Comparison of ENCODE assay signal across 15 cellular contexts in the genomic region with DNA sequence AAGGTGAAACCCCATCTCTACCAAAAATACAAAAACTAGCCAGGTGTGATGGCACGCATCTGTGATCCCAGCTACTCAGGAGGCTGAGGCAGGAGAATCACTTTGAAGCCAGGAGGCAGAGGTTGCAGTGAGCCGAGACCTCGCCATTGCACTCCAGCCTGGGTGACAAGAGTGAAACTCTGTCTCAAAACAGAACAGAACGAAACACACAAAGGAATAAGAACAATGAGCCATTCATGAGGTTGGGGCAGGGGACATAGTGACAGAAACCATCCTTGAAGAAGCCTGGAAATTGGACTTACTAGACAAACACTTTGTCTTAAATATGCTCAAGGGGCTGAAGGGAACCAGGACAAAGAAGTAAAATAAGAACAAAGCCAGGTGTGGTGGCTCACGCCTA. TPM values are rescaled to one million over a fixed set of nuclear protein-coding genes. Genes with fewer than 3 reads are reported as not detected.
A peak's percentile ranks its signal among the peaks of the same experiment; 100 is the strongest.
DNase-seq lines count a peak whose midpoint lies in the region; ATAC-seq and TF ChIP-seq lines count a peak whose summit lies in the region.
"Had no signal": no experiment of that assay in that cellular context is flagged by ENCODE, and none has a peak within 500 bp of the region (broad histone marks: within the 10 kb centered on the region; RNA-seq: fewer than 3 reads in every experiment).

No MANE protein-coding gene starts in this region.

- ATAC-seq in activated CD4-positive, alpha-beta T cell treated with anti-CD3 and anti-CD28 coated beads for 36 hours, result no peak
- no peak for ATAC-seq in GM21786 (IDR thresholded peaks at IDR 0.05; ENCODE audit: unreplicated experiment)

- H3K27me3 Mint-ChIP-seq in activated CD4-positive, alpha-beta T cell treated with anti-CD3 and anti-CD28 coated beads for 36 hours, result no peaks in the 10 kb centered on the region
- H3K27me3 Mint-ChIP-seq in endodermal cell (ENCODE audit: insufficient read depth), result no peaks in the 10 kb centered on the region

- intact Hi-C loops in activated CD4-positive, alpha-beta T cell treated with anti-CD3 and anti-CD28 coated beads for 36 hours (cut with DNase I, micrococcal nuclease), result no loop called here

- no peaks in the 10 kb centered on the region for H4K20me1 ChIP-seq in OCI-LY1 (ENCODE audit: insufficient read depth, low read length)

- peak overlapping the region; percentile 0 for H3K27ac ChIP-seq in OCI-LY1 (ENCODE audit: low read depth, low read length, poor library complexity, severe bottlenecking)
- H3K27ac ChIP-seq in endodermal cell (ENCODE audit: low read depth, low read length), result no peak overlapping the region
- H3K27ac ChIP-seq: PC-9 had no signal

- H3F3A ChIP-seq in OCI-LY1 (ENCODE audit: insufficient read depth, low read length), result no peaks in the 10 kb centered on the region

- peak overlapping the region; percentile 56 for H3K27ac Mint-ChIP-seq in activated CD4-positive, alpha-beta T cell treated with anti-CD3 and anti-CD28 coated beads for 36 hours
- H3K27ac Mint-ChIP-seq in endodermal cell, result peak overlapping the region; percentile 26

- CTCF ChIA-PET in activated CD4-positive, alpha-beta T cell treated with anti-CD3 and anti-CD28 coated beads for 36 hours (lab: Charles Lee), result interaction anchor here (1.2 kb wide), 1 partner anchor 13 kb away, joined by 4 read pairs; no protein-coding TSS in a partner anchor

- peaks cover 37% of the 10 kb centered on the region for H3K36me3 Mint-ChIP-seq in activated CD4-positive, alpha-beta T cell treated with anti-CD3 and anti-CD28 coated beads for 36 hours (ENCODE audit: low read depth)
- H3K36me3 Mint-ChIP-seq in endodermal cell (ENCODE audit: low read depth), result peaks cover 64% of the 10 kb centered on the region

- no peaks in the 10 kb centered on the region for H3K9me3 ChIP-seq in OCI-LY1 (ENCODE audit: low read length)
- no peaks in the 10 kb centered on the region for H3K9me3 ChIP-seq in endodermal cell (ENCODE audit: control insufficient read depth, low read length)
- H3K9me3 ChIP-seq: BLaER1 treated with 17β-estradiol and CSF1 and Interleukin-3, amounts not matched to agents 10 nM and 100 nM had no signal

- H3K4me1 ChIP-seq in OCI-LY1 (ENCODE audit: insufficient read depth, low read length, severe bottlenecking), result peaks cover 12% of the 10 kb centered on the region
- H3K4me1 ChIP-seq in endodermal cell (ENCODE audit: control insufficient read depth, insufficient read depth, low read length), result no peaks in the 10 kb centered on the region

- peaks cover 5% of the 10 kb centered on the region for H3K4me1 Mint-ChIP-seq in activated CD4-positive, alpha-beta T cell treated with anti-CD3 and anti-CD28 coated beads for 36 hours
- H3K4me1 Mint-ChIP-seq in endodermal cell, result no peaks in the 10 kb centered on the region

- H3K9me2 ChIP-seq in OCI-LY1 (ENCODE audit: low read depth, low read length), result no peaks in the 10 kb centered on the region

- H3K9me3 Mint-ChIP-seq in activated CD4-positive, alpha-beta T cell treated with anti-CD3 and anti-CD28 coated beads for 36 hours (ENCODE audit: low read depth), result no peaks in the 10 kb centered on the region
- H3K9me3 Mint-ChIP-seq in endodermal cell, result peaks cover 2% of the 10 kb centered on the region

- no peak for DNase-seq in activated CD4-positive, alpha-beta T cell treated with anti-CD3 and anti-CD28 coated beads for 36 hours
- DNase-seq in activated CD4-positive, alpha-beta T cell treated with anti-CD3 and anti-CD28 coated beads, Interleukin-2, amount 50 U/mL, for 48 hours, result no peak
- no peak for DNase-seq in endodermal cell
- DNase-seq in pons (ENCODE audit: low spot score), result peak; percentile 78
- no peak for DNase-seq in activated CD4-positive, CD25-positive, alpha-beta regulatory T cell treated with anti-CD3 and anti-CD28 coated beads, Interleukin-2, amount 50 U/mL, for 72 hours
- DNase-seq in D341Med (ENCODE audit: low spot score), result no peak
- DNase-seq: KG1, NCI-H1417 treated with DMSO at 0.1 percent for 48 hours, NCI-H2029, NCI-H510A, NCI-H774, PC-9 had no signal

- H3K36me3 ChIP-seq in OCI-LY1 (ENCODE audit: insufficient read depth, low read length), result peaks cover 65% of the 10 kb centered on the region
- peaks cover 61% of the 10 kb centered on the region for H3K36me3 ChIP-seq in endodermal cell (ENCODE audit: control insufficient read depth, insufficient read depth, low read length)

- no peak for TF ChIP-seq CTCF in OCI-LY1 (IDR thresholded peaks at IDR 0.05; ENCODE audit: low read length)
- no peak for TF ChIP-seq CTCF in endodermal cell (conservative IDR thresholded peaks at IDR 0.05)

- 65 to 75% methylated on average over 4 to 5 of the region's 5 CpGs for WGBS in endodermal cell (ENCODE audit: insufficient coverage in 1 of 2, insufficient read length in 1 of 2), 2 experiments

- H3K4me3 ChIP-seq in OCI-LY1 (ENCODE audit: low read depth, low read length, poor library complexity, severe bottlenecking) (no peak overlapping the region), endodermal cell (ENCODE audit: low read length) (no peak overlapping the region)
- H3K4me3 ChIP-seq: BLaER1 treated with 17β-estradiol and CSF1 and Interleukin-3, amounts not matched to agents 10 nM and 100 nM; PC-9 had no signal

- no peaks in the 10 kb centered on the region for H3K79me2 ChIP-seq in OCI-LY1 (ENCODE audit: insufficient read depth, low read length)

- H3K4me3 Mint-ChIP-seq in activated CD4-positive, alpha-beta T cell treated with anti-CD3 and anti-CD28 coated beads for 36 hours, result no peak overlapping the region
- no peak overlapping the region for H3K4me3 Mint-ChIP-seq in endodermal cell

- H3K9ac ChIP-seq in OCI-LY1 (ENCODE audit: low read length) (no peak overlapping the region), endodermal cell (ENCODE audit: extremely low read depth, low read length, poor library complexity, severe bottlenecking) (no peak overlapping the region)

- H3K27me3 ChIP-seq in OCI-LY1 (ENCODE audit: insufficient read depth, low read length), result no peaks in the 10 kb centered on the region
- H3K27me3 ChIP-seq in endodermal cell (ENCODE audit: control insufficient read depth, insufficient read depth, low read length, poor library complexity, severe bottlenecking), result no peaks in the 10 kb centered on the region
- H3K27me3 ChIP-seq: BLaER1 treated with 17β-estradiol and CSF1 and Interleukin-3, amounts not matched to agents 10 nM and 100 nM had no signal

- no peak overlapping the region for H2AFZ ChIP-seq in OCI-LY1 (ENCODE audit: low read length)
- H2AFZ ChIP-seq: PC-9 had no signal

- POLR2A ChIA-PET in activated CD4-positive, alpha-beta T cell treated with anti-CD3 and anti-CD28 coated beads for 36 hours (lab: Charles Lee), result interaction anchor here (0.5 kb wide), 1 partner anchor 209 kb away, joined by 3 read pairs; no protein-coding TSS in a partner anchor

- no peak overlapping the region for H3K4me2 ChIP-seq in OCI-LY1 (ENCODE audit: low read length)
- H3K4me2 ChIP-seq: BLaER1 treated with 17β-estradiol and CSF1 and Interleukin-3, amounts not matched to agents 10 nM and 100 nM; PC-9 had no signal

RNA-seq across cellular contexts. Expression of gene WDR45B, which starts 39.4 kb away (rescaled TPM):
- 10 to 100 TPM; 74.1 to 74.8 TPM for total RNA-seq in activated CD4-positive, alpha-beta T cell treated with anti-CD3 and anti-CD28 coated beads for 36 hours
- total RNA-seq in endodermal cell, result 10 to 100 TPM; 75.3 to 79.1 TPM
- polyA plus RNA-seq in endodermal cell (2013, experiment 1 of 2), result 79.0 TPM
- 79.4 TPM for polyA plus RNA-seq in endodermal cell (2013, experiment 2 of 2)
